2 cellular contexts compared by ENCODE assay signal in the genomic region with DNA sequence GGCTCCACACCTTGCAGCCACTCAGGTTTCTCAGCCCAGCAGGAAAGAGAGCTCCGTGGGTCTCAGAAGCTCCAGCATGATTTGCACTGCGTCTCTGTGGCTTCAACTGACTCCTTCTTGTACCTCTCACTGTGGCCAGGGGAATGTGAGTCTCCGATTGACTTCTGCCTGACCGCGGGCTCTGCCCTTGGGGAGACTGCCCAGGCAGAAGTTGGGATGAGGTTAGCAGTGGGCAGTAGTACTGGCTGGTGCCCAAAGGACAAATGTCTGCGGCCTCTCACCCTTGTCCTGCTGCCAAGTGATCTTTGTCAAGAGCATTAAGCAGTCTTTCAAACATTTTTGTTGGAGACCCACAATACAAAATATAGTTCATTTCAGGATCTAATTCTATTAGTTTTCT.
TF ChIP-seq lines count a peak whose summit lies in the region.

No MANE protein-coding gene starts in this region.

TF ChIP-seq in liver, 16 proteins besides CTCF, POLR2A, EP300 and RAD21:
- TF ChIP-seq, protein P1, sequence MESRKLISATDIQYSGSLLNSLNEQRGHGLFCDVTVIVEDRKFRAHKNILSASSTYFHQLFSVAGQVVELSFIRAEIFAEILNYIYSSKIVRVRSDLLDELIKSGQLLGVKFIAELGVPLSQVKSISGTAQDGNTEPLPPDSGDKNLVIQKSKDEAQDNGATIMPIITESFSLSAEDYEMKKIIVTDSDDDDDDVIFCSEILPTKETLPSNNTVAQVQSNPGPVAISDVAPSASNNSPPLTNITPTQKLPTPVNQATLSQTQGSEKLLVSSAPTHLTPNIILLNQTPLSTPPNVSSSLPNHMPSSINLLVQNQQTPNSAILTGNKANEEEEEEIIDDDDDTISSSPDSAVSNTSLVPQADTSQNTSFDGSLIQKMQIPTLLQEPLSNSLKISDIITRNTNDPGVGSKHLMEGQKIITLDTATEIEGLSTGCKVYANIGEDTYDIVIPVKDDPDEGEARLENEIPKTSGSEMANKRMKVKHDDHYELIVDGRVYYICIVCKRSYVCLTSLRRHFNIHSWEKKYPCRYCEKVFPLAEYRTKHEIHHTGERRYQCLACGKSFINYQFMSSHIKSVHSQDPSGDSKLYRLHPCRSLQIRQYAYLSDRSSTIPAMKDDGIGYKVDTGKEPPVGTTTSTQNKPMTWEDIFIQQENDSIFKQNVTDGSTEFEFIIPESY (IDR thresholded peaks at IDR 0.05) = no peak
- TF ChIP-seq FOXA1 (IDR thresholded peaks at IDR 0.05) (no peak), JUND (IDR thresholded peaks at IDR 0.05) (peak in 1 of 2 donors; percentile 11), FOXA2 (IDR thresholded peaks at IDR 0.05) (no peak), YY1 (IDR thresholded peaks at IDR 0.05) (peak; percentile 57), HNF4G (IDR thresholded peaks at IDR 0.05) (peak; percentile 15), SP1 (IDR thresholded peaks at IDR 0.05) (peak; percentile 77), NR2F2 (IDR thresholded peaks at IDR 0.05) (peak; percentile 83), TAF1 (conservative IDR thresholded peaks at IDR 0.05) (no peak), RXRA (IDR thresholded peaks at IDR 0.05) (peak; percentile 86 to 89), EGR1 (IDR thresholded peaks at IDR 0.05; ENCODE audit: low read depth in 2 of 2) (no peak), HNF4A (conservative IDR thresholded peaks at IDR 0.05) (peak; percentile 85 to 89), GABPA (IDR thresholded peaks at IDR 0.05 in 1 of 2, conservative IDR thresholded peaks at IDR 0.05 in 1 of 2) (no peak)
- TF ChIP-seq, protein P2, sequence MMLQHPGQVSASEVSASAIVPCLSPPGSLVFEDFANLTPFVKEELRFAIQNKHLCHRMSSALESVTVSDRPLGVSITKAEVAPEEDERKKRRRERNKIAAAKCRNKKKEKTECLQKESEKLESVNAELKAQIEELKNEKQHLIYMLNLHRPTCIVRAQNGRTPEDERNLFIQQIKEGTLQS (IDR thresholded peaks at IDR 0.05) = no peak
- TF ChIP-seq, protein P3, sequence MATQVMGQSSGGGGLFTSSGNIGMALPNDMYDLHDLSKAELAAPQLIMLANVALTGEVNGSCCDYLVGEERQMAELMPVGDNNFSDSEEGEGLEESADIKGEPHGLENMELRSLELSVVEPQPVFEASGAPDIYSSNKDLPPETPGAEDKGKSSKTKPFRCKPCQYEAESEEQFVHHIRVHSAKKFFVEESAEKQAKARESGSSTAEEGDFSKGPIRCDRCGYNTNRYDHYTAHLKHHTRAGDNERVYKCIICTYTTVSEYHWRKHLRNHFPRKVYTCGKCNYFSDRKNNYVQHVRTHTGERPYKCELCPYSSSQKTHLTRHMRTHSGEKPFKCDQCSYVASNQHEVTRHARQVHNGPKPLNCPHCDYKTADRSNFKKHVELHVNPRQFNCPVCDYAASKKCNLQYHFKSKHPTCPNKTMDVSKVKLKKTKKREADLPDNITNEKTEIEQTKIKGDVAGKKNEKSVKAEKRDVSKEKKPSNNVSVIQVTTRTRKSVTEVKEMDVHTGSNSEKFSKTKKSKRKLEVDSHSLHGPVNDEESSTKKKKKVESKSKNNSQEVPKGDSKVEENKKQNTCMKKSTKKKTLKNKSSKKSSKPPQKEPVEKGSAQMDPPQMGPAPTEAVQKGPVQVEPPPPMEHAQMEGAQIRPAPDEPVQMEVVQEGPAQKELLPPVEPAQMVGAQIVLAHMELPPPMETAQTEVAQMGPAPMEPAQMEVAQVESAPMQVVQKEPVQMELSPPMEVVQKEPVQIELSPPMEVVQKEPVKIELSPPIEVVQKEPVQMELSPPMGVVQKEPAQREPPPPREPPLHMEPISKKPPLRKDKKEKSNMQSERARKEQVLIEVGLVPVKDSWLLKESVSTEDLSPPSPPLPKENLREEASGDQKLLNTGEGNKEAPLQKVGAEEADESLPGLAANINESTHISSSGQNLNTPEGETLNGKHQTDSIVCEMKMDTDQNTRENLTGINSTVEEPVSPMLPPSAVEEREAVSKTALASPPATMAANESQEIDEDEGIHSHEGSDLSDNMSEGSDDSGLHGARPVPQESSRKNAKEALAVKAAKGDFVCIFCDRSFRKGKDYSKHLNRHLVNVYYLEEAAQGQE (IDR thresholded peaks at IDR 0.05) = peak; percentile 28
- TF ChIP-seq, protein P4, sequence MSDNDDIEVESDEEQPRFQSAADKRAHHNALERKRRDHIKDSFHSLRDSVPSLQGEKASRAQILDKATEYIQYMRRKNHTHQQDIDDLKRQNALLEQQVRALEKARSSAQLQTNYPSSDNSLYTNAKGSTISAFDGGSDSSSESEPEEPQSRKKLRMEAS (IDR thresholded peaks at IDR 0.05) = no peak
TF ChIP-seq in liver: peak in this region for 8.

TF ChIP-seq in HepG2, 621 proteins besides CTCF, POLR2A, EP300 and RAD21:
- no peak for TF ChIP-seq U2AF1 (optimal IDR thresholded peaks at IDR 0.05; ENCODE audit: low read depth, low read length)
- TF ChIP-seq AGO2 (optimal IDR thresholded peaks at IDR 0.05; ENCODE audit: low read depth, low read length) = no peak
- TF ChIP-seq, protein P5, sequence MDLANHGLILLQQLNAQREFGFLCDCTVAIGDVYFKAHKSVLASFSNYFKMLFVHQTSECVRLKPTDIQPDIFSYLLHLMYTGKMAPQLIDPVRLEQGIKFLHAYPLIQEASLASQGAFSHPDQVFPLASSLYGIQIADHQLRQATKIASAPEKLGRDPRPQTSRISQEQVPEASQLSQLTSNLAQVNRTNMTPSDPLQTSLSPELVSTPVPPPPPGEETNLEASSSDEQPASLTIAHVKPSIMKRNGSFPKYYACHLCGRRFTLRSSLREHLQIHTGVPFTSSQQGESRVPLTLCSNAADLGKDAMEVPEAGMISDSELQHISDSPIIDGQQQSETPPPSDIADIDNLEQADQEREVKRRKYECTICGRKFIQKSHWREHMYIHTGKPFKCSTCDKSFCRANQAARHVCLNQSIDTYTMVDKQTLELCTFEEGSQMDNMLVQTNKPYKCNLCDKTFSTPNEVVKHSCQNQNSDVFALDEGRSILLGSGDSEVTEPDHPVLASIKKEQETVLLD (CRISPR knock-in tag; IDR thresholded peaks at IDR 0.05; ENCODE audit: low read depth) = no peak
- no peak for TF ChIP-seq PTBP1 (IDR thresholded peaks at IDR 0.05; ENCODE audit: low read depth, low read length, poor library complexity, severe bottlenecking)
- TF ChIP-seq BHLHE40 (IDR thresholded peaks at IDR 0.05; ENCODE audit: low read length) = no peak
- no peak for TF ChIP-seq ZSCAN21 (CRISPR knock-in tag; IDR thresholded peaks at IDR 0.05; ENCODE audit: borderline replicate concordance)
- no peak for TF ChIP-seq ZNF24 (IDR thresholded peaks at IDR 0.05)
- no peak for TF ChIP-seq NFE2L1 (CRISPR knock-in tag; IDR thresholded peaks at IDR 0.05; ENCODE audit: borderline replicate concordance)
- no peak for TF ChIP-seq ZNF567 (CRISPR knock-in tag; IDR thresholded peaks at IDR 0.05; ENCODE audit: borderline replicate concordance)
- TF ChIP-seq IKZF4 (CRISPR knock-in tag; IDR thresholded peaks at IDR 0.05; ENCODE audit: borderline replicate concordance, low read depth, not compliant biosample characterization) = no peak
- TF ChIP-seq BORCS8-MEF2B (CRISPR knock-in tag; IDR thresholded peaks at IDR 0.05) = no peak
- TF ChIP-seq, protein P6, sequence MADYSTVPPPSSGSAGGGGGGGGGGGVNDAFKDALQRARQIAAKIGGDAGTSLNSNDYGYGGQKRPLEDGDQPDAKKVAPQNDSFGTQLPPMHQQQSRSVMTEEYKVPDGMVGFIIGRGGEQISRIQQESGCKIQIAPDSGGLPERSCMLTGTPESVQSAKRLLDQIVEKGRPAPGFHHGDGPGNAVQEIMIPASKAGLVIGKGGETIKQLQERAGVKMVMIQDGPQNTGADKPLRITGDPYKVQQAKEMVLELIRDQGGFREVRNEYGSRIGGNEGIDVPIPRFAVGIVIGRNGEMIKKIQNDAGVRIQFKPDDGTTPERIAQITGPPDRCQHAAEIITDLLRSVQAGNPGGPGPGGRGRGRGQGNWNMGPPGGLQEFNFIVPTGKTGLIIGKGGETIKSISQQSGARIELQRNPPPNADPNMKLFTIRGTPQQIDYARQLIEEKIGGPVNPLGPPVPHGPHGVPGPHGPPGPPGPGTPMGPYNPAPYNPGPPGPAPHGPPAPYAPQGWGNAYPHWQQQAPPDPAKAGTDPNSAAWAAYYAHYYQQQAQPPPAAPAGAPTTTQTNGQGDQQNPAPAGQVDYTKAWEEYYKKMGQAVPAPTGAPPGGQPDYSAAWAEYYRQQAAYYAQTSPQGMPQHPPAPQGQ (CRISPR knock-in tag; IDR thresholded peaks at IDR 0.05; ENCODE audit: borderline replicate concordance) = no peak
